ENCODE assay signal across 2 cellular contexts in the genomic region with DNA sequence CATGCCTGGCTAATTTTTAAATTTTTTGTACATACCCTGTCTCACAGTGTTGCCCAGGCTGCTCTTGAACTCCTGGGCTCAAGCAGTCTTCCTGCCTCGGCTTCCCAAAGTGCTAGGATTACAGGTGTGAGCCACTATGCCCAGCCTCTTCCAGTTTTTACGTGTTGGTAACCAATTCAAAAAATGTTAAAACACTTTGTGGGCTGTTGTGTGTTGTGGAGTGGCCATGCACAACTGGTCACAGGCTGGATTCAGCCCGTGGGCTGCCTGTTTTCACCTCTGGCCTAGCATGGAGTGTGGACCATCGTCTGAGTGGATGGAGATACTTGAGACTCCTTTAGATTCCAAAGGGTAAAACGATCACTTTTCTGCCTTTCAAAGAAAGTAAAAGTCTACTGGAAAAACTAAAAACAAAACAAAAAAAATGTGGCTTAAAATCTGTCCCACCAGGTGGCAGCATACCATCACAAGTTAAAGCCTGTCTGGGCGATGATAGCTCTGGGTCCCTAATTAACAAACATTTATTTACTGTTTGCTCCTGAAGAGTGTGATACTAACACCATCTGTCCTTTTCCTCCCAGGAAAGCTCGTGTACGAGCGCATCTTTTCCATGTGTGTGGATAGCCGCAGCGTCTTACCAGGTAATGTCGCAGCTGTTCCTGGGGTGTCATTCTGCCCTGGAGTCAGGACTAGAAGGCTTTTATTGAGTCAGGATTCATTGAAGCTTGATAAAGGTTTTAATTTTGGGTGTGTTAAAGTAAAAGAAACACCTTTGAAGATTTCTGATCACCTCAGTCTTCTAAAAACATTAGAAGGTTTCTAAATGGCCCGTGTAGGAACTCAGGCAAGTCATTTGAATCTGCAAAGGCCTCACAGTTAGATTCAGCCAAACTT.
TF ChIP-seq lines count a peak whose summit lies in the region.

No MANE protein-coding gene starts in this region.

TF ChIP-seq in IMR-90, 13 proteins besides CTCF, POLR2A, EP300 and RAD21:
- TF ChIP-seq RCOR1 (IDR thresholded peaks at IDR 0.05; ENCODE audit: insufficient replicate concordance, low read length) (no peak), SMC3 (IDR thresholded peaks at IDR 0.05; ENCODE audit: low read depth, low read length) (peak; percentile 81)

TF ChIP-seq in SK-N-SH, 30 proteins besides CTCF, POLR2A, EP300 and RAD21:
- TF ChIP-seq USF2 (IDR thresholded peaks at IDR 0.05; ENCODE audit: borderline replicate concordance, low read depth, low read length): no peak
- TF ChIP-seq SMC3 (IDR thresholded peaks at IDR 0.05; ENCODE audit: low read depth, low read length): peak; percentile 66
